In genomic region chr5:61626639-61627282, GRCh38 we compare ENCODE assay signal across 11 cellular contexts.
DNase-seq lines count a peak whose midpoint lies in the region; ATAC-seq and TF ChIP-seq lines count a peak whose summit lies in the region.
"Had no signal": no experiment of that assay in that cellular context is flagged by ENCODE, and none has a peak within 500 bp of the region (broad histone marks: within the 10 kb centered on the region; RNA-seq: fewer than 3 reads in every experiment).

No MANE protein-coding gene starts in this region.

- H3K4me1 ChIP-seq in thoracic aorta (ENCODE audit: control insufficient read depth in 1 of 2, low read depth in 2 of 2), result peaks cover 5 to 26% of the 10 kb centered on the region in 2 donors

- no peak for TF ChIP-seq CTCF in activated B cell treated with CpG ODN at 0.5 μM for 24 hours (IDR thresholded peaks at IDR 0.05)
- TF ChIP-seq CTCF in thoracic aorta (IDR thresholded peaks at IDR 0.05), result no peak

- POLR2A ChIA-PET in activated B cell treated with CpG ODN at 0.5 μM for 24 hours (lab: Charles Lee), result no interaction called here

- no peaks in the 10 kb centered on the region for H3K36me3 Mint-ChIP-seq in T-helper 2 cell treated with Interferon-gamma antibody and Interleukin-4, amounts not matched to agents 5 μg/mL and 100 μg/mL, for 36 hours (ENCODE audit: low read depth)
- no peaks in the 10 kb centered on the region for H3K36me3 Mint-ChIP-seq in activated B cell treated with CpG ODN at 0.5 μM for 24 hours (ENCODE audit: low read depth)
- H3K36me3 Mint-ChIP-seq: activated naive CD4-positive, alpha-beta T cell treated with anti-CD3 and anti-CD28 coated beads, Interleukin-2, amount 50 U/mL, for 72 hours had no signal

- H3K27ac Mint-ChIP-seq in T-helper 2 cell treated with Interferon-gamma antibody and Interleukin-4, amounts not matched to agents 5 μg/mL and 100 μg/mL, for 36 hours, result no peak overlapping the region
- H3K27ac Mint-ChIP-seq in activated B cell treated with CpG ODN at 0.5 μM for 24 hours, result no peak overlapping the region
- H3K27ac Mint-ChIP-seq: activated naive CD4-positive, alpha-beta T cell treated with anti-CD3 and anti-CD28 coated beads, Interleukin-2, amount 50 U/mL, for 72 hours had no signal

- ATAC-seq in activated B cell treated with CpG ODN at 0.5 μM for 24 hours (ENCODE audit: low read depth) (no peak), thoracic aorta (ENCODE audit: insufficient number of reproducible peaks, low FRiP score, low read depth) (peak; percentile 8), HG03521 (IDR thresholded peaks at IDR 0.05; ENCODE audit: unreplicated experiment) (no peak)

- no peaks in the 10 kb centered on the region for H3K9me3 Mint-ChIP-seq in T-helper 2 cell treated with Interferon-gamma antibody and Interleukin-4, amounts not matched to agents 5 μg/mL and 100 μg/mL, for 36 hours
- peaks cover 3% of the 10 kb centered on the region for H3K9me3 Mint-ChIP-seq in activated B cell treated with CpG ODN at 0.5 μM for 24 hours

- no peak for DNase-seq in T-helper 2 cell treated with Interferon-gamma antibody and Interleukin-4, amounts not matched to agents 5 μg/mL and 100 μg/mL, for 36 hours (ENCODE audit: low spot score)
- DNase-seq in T-helper 2 cell (no peak), activated B cell treated with CpG ODN at 0.5 μM for 24 hours (no peak), thoracic aorta (ENCODE audit: low spot score) (no peak)
- DNase-seq in stimulated activated CD4-positive, alpha-beta T cell treated with anti-CD3 and anti-CD28 coated beads, Interleukin-12 subunit alpha, Interleukin-12 subunit beta, amount 100 ng/mL, for 4 hours, result no peak
- no peak for DNase-seq in activated CD4-positive, alpha-beta T cell treated with anti-CD3 and anti-CD28 coated beads for 4 hours
- DNase-seq: 8988T, NCI-H748 treated with DMSO at 0.1 percent for 48 hours had no signal

- H3K4me3 Mint-ChIP-seq in T-helper 2 cell treated with Interferon-gamma antibody and Interleukin-4, amounts not matched to agents 5 μg/mL and 100 μg/mL, for 36 hours, result peak overlapping the region; percentile 34
- peak overlapping the region; percentile 72 for H3K4me3 Mint-ChIP-seq in activated B cell treated with CpG ODN at 0.5 μM for 24 hours

- H3K4me3 ChIP-seq in thoracic aorta, result peak overlapping the region; percentile 83

- intact Hi-C loops in activated B cell treated with CpG ODN at 0.5 μM for 24 hours (cut with micrococcal nuclease), result loop anchor here (10.0 kb wide), 1 partner anchor 292 kb away; the partner anchor contains the start of gene ZSWIM6

- H3K36me3 ChIP-seq in thoracic aorta, result no peaks in the 10 kb centered on the region

- H3K27me3 Mint-ChIP-seq in T-helper 2 cell treated with Interferon-gamma antibody and Interleukin-4, amounts not matched to agents 5 μg/mL and 100 μg/mL, for 36 hours (ENCODE audit: low read depth), result peaks cover 43% of the 10 kb centered on the region
- peaks cover 21% of the 10 kb centered on the region for H3K27me3 Mint-ChIP-seq in activated B cell treated with CpG ODN at 0.5 μM for 24 hours

- no peaks in the 10 kb centered on the region for H3K4me1 Mint-ChIP-seq in T-helper 2 cell treated with Interferon-gamma antibody and Interleukin-4, amounts not matched to agents 5 μg/mL and 100 μg/mL, for 36 hours (ENCODE audit: low read depth)
- peaks cover 16% of the 10 kb centered on the region for H3K4me1 Mint-ChIP-seq in activated B cell treated with CpG ODN at 0.5 μM for 24 hours

- no peaks in the 10 kb centered on the region for H3K9me3 ChIP-seq in thoracic aorta

- CTCF ChIA-PET in activated B cell treated with CpG ODN at 0.5 μM for 24 hours (lab: Charles Lee), result no interaction called here

- no peaks in the 10 kb centered on the region for H3K27me3 ChIP-seq in layer of hippocampus (ENCODE audit: control insufficient read depth, insufficient read depth, low read length)
- H3K27me3 ChIP-seq in thoracic aorta (replicated peaks; ENCODE audit: insufficient read depth), result no peaks in the 10 kb centered on the region

- H3K27ac ChIP-seq in layer of hippocampus (ENCODE audit: low read depth, low read length), result peak overlapping the region; percentile 89
- H3K27ac ChIP-seq in thoracic aorta, result peak overlapping the region; percentile 64
